ENCODE assay signal across 8 cellular contexts in genomic region chr2:168119519-168120141, GRCh38.
DNase-seq lines count a peak whose midpoint lies in the region; ATAC-seq, FAIRE-seq and TF ChIP-seq lines count a peak whose summit lies in the region.

No MANE protein-coding gene starts in this region.

- TF ChIP-seq POLR2A in GM12891 (IDR thresholded peaks at IDR 0.05; ENCODE audit: low read depth, low read length) (no peak), GM12892 (IDR thresholded peaks at IDR 0.05; ENCODE audit: low read depth, low read length) (no peak)

- H3K9me3 ChIP-seq in BLaER1, result peaks cover 9% of the 10 kb centered on the region
- no peaks in the 10 kb centered on the region for H3K9me3 ChIP-seq in lung (ENCODE audit: control insufficient read depth in 2 of 2, insufficient read depth in 1 of 2, low read length in 1 of 2)

- H3K4me1 ChIP-seq in BLaER1, result peaks cover 47% of the 10 kb centered on the region
- H3K4me1 ChIP-seq in lung (ENCODE audit: control insufficient read depth in 2 of 2, insufficient read depth in 2 of 2, low read length in 2 of 2), result peaks cover 0 to 8% of the 10 kb centered on the region in 2 donors

- TF ChIP-seq CTCF in choroid plexus epithelial cell (conservative IDR thresholded peaks at IDR 0.05; ENCODE audit: low read depth, low read length) (peak; percentile 71), lung (IDR thresholded peaks at IDR 0.05; ENCODE audit: control extremely low read depth, extremely low read depth) (peak; percentile 28)

- WGBS in lung, 2 donors, result 45 to 48% methylated on average over 4 of the region's 4 CpGs

- FAIRE-seq in GM12891 (lab: Jason Lieb, UNC), result peak; percentile 63
- FAIRE-seq in GM12892 (lab: Jason Lieb, UNC), result no peak

- DNase-seq in GM12891 (ENCODE audit: insufficient read length, low spot score) (no peak), NCI-H748 (lab: John Stamatoyannopoulos, UW; ENCODE audit: unreplicated experiment) (peak; percentile 71), choroid plexus epithelial cell (ENCODE audit: low read depth) (peak; percentile 90), lung (ENCODE audit: low spot score) (no peak), GM12892 (ENCODE audit: insufficient read length) (no peak), cortex of kidney (lab: John Stamatoyannopoulos, UW) (no peak)

- H3K27ac ChIP-seq in BLaER1 (peak overlapping the region; percentile 55; the same call in 1 of the 2 replicates), lung (ENCODE audit: low read depth in 1 of 2, low read length in 1 of 2) (peak overlapping the region in 1 of 2 donors; percentile 40)

- no peaks in the 10 kb centered on the region for H4K20me1 ChIP-seq in BLaER1

- no peak overlapping the region for H3K9ac ChIP-seq in BLaER1

- ATAC-seq in HG03175 (IDR thresholded peaks at IDR 0.05; ENCODE audit: unreplicated experiment), result peak; percentile 57
- ATAC-seq in lung (ENCODE audit: insufficient read depth, low FRiP score), result peak; percentile 70

- H3K27me3 ChIP-seq in BLaER1 (no peaks in the 10 kb centered on the region), lung (ENCODE audit: control insufficient read depth, insufficient read depth) (no peaks in the 10 kb centered on the region)

- H3K4me3 ChIP-seq in BLaER1 (no peak overlapping the region; the same call in 1 of the 2 replicates), choroid plexus epithelial cell (ENCODE audit: low read depth, low read length) (no peak overlapping the region), lung (no peak overlapping the region)

- peak overlapping the region; percentile 80 for H3K4me2 ChIP-seq in BLaER1

- peaks cover 79% of the 10 kb centered on the region for H3K36me3 ChIP-seq in BLaER1
- peaks cover 3 to 10% of the 10 kb centered on the region in 2 donors for H3K36me3 ChIP-seq in lung (ENCODE audit: control insufficient read depth in 2 of 2, insufficient read depth in 2 of 2, low read length in 2 of 2)

TF ChIP-seq in GM12891, 5 proteins besides CTCF, POLR2A, EP300 and RAD21:
- no peak for TF ChIP-seq POLR2AphosphoS5 (IDR thresholded peaks at IDR 0.05; ENCODE audit: low read depth, low read length)
- no peak for TF ChIP-seq TAF1 (IDR thresholded peaks at IDR 0.05; ENCODE audit: low read depth, low read length)
- TF ChIP-seq POU2F2 (IDR thresholded peaks at IDR 0.05; ENCODE audit: low read depth, low read length), result no peak
- no peak for TF ChIP-seq SPI1 (IDR thresholded peaks at IDR 0.05; ENCODE audit: low read depth, low read length)
- TF ChIP-seq PAX5 (IDR thresholded peaks at IDR 0.05; ENCODE audit: insufficient read depth, low read length, severe bottlenecking), result no peak

Comparison
In these comparisons a context has a peak if more than half of its experiments do, and no peak if none do; other contexts are left out.
1. DNase-seq: peak in NCI-H748 (single experiment) and choroid plexus epithelial cell (single experiment); none in GM12891 (single experiment), lung (single experiment), GM12892 (single experiment) and cortex of kidney (single experiment).